20 cellular contexts compared by ENCODE assay signal in genomic region chr4:5276475-5277045, GRCh38.
"Had no signal": no experiment of that assay in that cellular context is flagged by ENCODE, and none has a peak within 500 bp of the region (broad histone marks: within the 10 kb centered on the region; RNA-seq: fewer than 3 reads in every experiment).

No MANE protein-coding gene starts in this region.

- H3K36me3 ChIP-seq: adrenal gland, SJSA1 had no signal

- H3K4me1 ChIP-seq: adrenal gland, SJSA1 had no signal

- H3K4me3 ChIP-seq: adrenal gland, SJSA1 had no signal

- ATAC-seq: activated CD4-positive, CD25-positive, alpha-beta regulatory T cell treated with anti-CD3 and anti-CD28 coated beads, Interleukin-2, amount 50 U/mL, for 24 hours; activated CD8-positive, alpha-beta T cell treated with anti-CD3 and anti-CD28 coated beads for 36 hours; SK-N-SH treated with all-trans-retinoic acid at 6 μM for 48 hours had no signal

- H3K27ac ChIP-seq: adrenal gland, RWPE1, SJSA1 had no signal

- DNase-seq: activated CD4-positive, alpha-beta T cell treated with anti-CD3 and anti-CD28 coated beads for 4 hours; activated CD8-positive, alpha-beta memory T cell treated with anti-CD3 and anti-CD28 coated beads, Interleukin-2, amount 50 U/mL, for 4 hours; activated CD8-positive, alpha-beta T cell treated with anti-CD3 and anti-CD28 coated beads for 36 hours; activated naive CD4-positive, alpha-beta T cell treated with anti-CD3 and anti-CD28 coated beads, Interleukin-2, amount 50 U/mL, for 16 hours; activated naive CD8-positive, alpha-beta T cell treated with anti-CD3 and anti-CD28 coated beads, Interleukin-2, amount 10 ng/mL, durations not matched to agents 7 days and 5 days; activated T-cell treated with anti-CD3 and anti-CD28 coated beads, Interleukin-2, amount 50 U/mL, for 1 hour; adrenal gland; anterior cingulate cortex; cerebellar nuclear complex; MM.1S; NCI-H1436 treated with DMSO at 0.1 percent for 48 hours; NCI-H2081; NCI-H510A; NCI-H526 treated with DMSO at 0.1 percent for 48 hours; Right ventricle myocardium superior; SW 1271 had no signal

- H3K27me3 ChIP-seq: adrenal gland, SJSA1 had no signal

- H3K9me3 ChIP-seq: adrenal gland, SJSA1 had no signal
